10 cellular contexts compared by ENCODE assay signal in the genomic region with DNA sequence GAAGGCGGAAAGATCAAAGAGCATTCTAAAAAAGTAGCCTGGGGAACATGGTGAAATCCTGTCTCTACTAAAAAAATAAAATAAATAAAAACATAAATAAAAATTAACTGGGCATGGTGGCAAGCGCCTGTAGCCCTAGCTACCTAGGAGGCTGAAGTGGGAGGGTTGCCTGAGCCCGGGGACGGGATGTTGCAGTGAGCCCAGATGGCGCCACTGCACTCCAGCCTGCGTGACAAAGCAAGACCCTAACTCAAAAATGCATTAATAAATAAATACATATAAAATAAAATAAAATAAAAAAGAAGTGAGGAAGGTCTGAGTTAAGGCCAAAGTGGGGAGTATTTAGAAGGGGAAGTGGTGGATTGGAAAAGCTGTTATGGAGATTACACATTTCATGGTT. TPM values are rescaled to one million over a fixed set of nuclear protein-coding genes. Genes with fewer than 3 reads are reported as not detected.
DNase-seq lines count a peak whose midpoint lies in the region; ATAC-seq and TF ChIP-seq lines count a peak whose summit lies in the region.
"Had no signal": no experiment of that assay in that cellular context is flagged by ENCODE, and none has a peak within 500 bp of the region (broad histone marks: within the 10 kb centered on the region; RNA-seq: fewer than 3 reads in every experiment).

No MANE protein-coding gene starts in this region.

- H3K9me3 ChIP-seq in BLaER1: peaks cover 26% of the 10 kb centered on the region
- no peaks in the 10 kb centered on the region for H3K9me3 ChIP-seq in GM23248 (ENCODE audit: low read depth)
- H3K9me3 ChIP-seq in mucosa of descending colon: peaks cover 5% of the 10 kb centered on the region
- no peaks in the 10 kb centered on the region for H3K9me3 ChIP-seq in effector memory CD4-positive, alpha-beta T cell (ENCODE audit: control insufficient read depth, low read length)

- no peaks in the 10 kb centered on the region for H3K9me2 ChIP-seq in GM23248 (ENCODE audit: insufficient read depth)

- H2AFZ ChIP-seq in GM23248: peak overlapping the region; percentile 95

- POLR2A ChIA-PET in T-cell (lab: Charles Lee): interaction anchor here in 1 of 2 donors (1.1 kb wide), 1 partner anchor 133 kb away, joined by 3 read pairs; no protein-coding TSS in a partner anchor

- H3K9ac ChIP-seq in BLaER1 (no peak overlapping the region), GM23248 (peak overlapping the region; percentile 93; the same call in 1 of the 2 replicates)

- peaks cover 40% of the 10 kb centered on the region for H3K79me2 ChIP-seq in GM23248 (ENCODE audit: insufficient read depth)

- H3K36me3 Mint-ChIP-seq in T-cell: peaks cover 2% of the 10 kb centered on the region

- ATAC-seq in T-cell (replicated peaks in 1 of 4): no peak
- no peak for ATAC-seq in mucosa of descending colon
- ATAC-seq: left lobe of liver had no signal

- peak overlapping the region; percentile 97 to 98 (median 98) for H3K4me3 Mint-ChIP-seq in T-cell

- H3K27me3 ChIP-seq in BLaER1 (no peaks in the 10 kb centered on the region), GM23248 (replicated peaks; ENCODE audit: insufficient read depth) (no peaks in the 10 kb centered on the region)
- H3K27me3 ChIP-seq in effector memory CD4-positive, alpha-beta T cell (replicated peaks; ENCODE audit: control insufficient read depth, insufficient read depth, low read length, poor library complexity, severe bottlenecking): no peaks in the 10 kb centered on the region

- H3K4me3 ChIP-seq in BLaER1: no peak overlapping the region
- H3K4me3 ChIP-seq in GM23248: no peak overlapping the region; the same call in 1 of the 2 replicates
- no peak overlapping the region for H3K4me3 ChIP-seq in mucosa of descending colon
- H3K4me3 ChIP-seq in effector memory CD4-positive, alpha-beta T cell (ENCODE audit: insufficient read depth, low read depth, low read length, poor library complexity, severe bottlenecking): no peak overlapping the region

- 90 to 94% methylated on average over 6 of the region's 6 CpGs for WGBS in GM23248 (ENCODE audit: low coverage in 1 of 2, low lambda C conversion rate in 2 of 2, missing lambda C conversion rate in 2 of 2), 2 experiments

- peaks cover 14% of the 10 kb centered on the region for H3F3A ChIP-seq in GM23248 (ENCODE audit: insufficient read depth)

- H4K20me1 ChIP-seq in BLaER1 (peaks cover 22% of the 10 kb centered on the region), GM23248 (ENCODE audit: insufficient read depth) (no peaks in the 10 kb centered on the region)

- intact Hi-C loops in mucosa of descending colon (cut with DNase I, micrococcal nuclease): no loop called here
- intact Hi-C loops in cardiac septum (cut with DNase I): loop anchor here (5.0 kb wide), 1 partner anchor 145 kb away; the partner anchor contains the start of gene TANK

- DNase-seq in GM23248: no peak
- DNase-seq in T-cell: no peak
- DNase-seq in islet precursor cell: peak; percentile 59
- DNase-seq in GOT3 (lab: John Stamatoyannopoulos, UW): no peak
- no peak for DNase-seq in mucosa of descending colon
- no peak for DNase-seq in effector memory CD4-positive, alpha-beta T cell
- DNase-seq in cardiac septum (ENCODE audit: low spot score): no peak
- DNase-seq: activated CD4-positive, CD25-positive, alpha-beta regulatory T cell treated with anti-CD3 and anti-CD28 coated beads, Interleukin-2, amount 50 U/mL, for 72 hours had no signal

- no peak for TF ChIP-seq CTCF in mucosa of descending colon (IDR thresholded peaks at IDR 0.05)

- peaks cover 0 to 5% (median 0%) of the 10 kb centered on the region in 3 donors for H3K9me3 Mint-ChIP-seq in T-cell

- H3K4me2 ChIP-seq in BLaER1: peak overlapping the region; percentile 84
- peak overlapping the region; percentile 84 for H3K4me2 ChIP-seq in GM23248 (ENCODE audit: unreplicated experiment)

- H3K27ac Mint-ChIP-seq in T-cell: no peak overlapping the region

- H3K27me3 Mint-ChIP-seq in T-cell: peaks cover 3 to 6% of the 10 kb centered on the region in 2 donors

- CTCF ChIA-PET in T-cell (lab: Charles Lee): interaction anchor here in 1 of 2 donors (1.0 kb wide), 1 partner anchor 33 kb away, joined by 3 read pairs; no protein-coding TSS in a partner anchor

- in situ Hi-C loops in GM23248 (cut with MboI): no loop called here

- H3K27ac ChIP-seq in BLaER1 (no peak overlapping the region), GM23248 (no peak overlapping the region)
- no peak overlapping the region for H3K27ac ChIP-seq in effector memory CD4-positive, alpha-beta T cell (ENCODE audit: insufficient read depth, low read length, poor library complexity, severe bottlenecking)

- H3K36me3 ChIP-seq in BLaER1 (peaks cover 11% of the 10 kb centered on the region), GM23248 (ENCODE audit: low read depth) (no peaks in the 10 kb centered on the region), mucosa of descending colon (ENCODE audit: low read depth) (no peaks in the 10 kb centered on the region)
- H3K36me3 ChIP-seq in effector memory CD4-positive, alpha-beta T cell (ENCODE audit: control insufficient read depth, insufficient read depth, low read length): no peaks in the 10 kb centered on the region

- peaks cover 29 to 41% (median 36%) of the 10 kb centered on the region in 3 donors for H3K4me1 Mint-ChIP-seq in T-cell

- H3K4me1 ChIP-seq in BLaER1 (peaks cover 28% of the 10 kb centered on the region), GM23248 (ENCODE audit: insufficient read depth) (peaks cover 9% of the 10 kb centered on the region), mucosa of descending colon (ENCODE audit: low read depth) (peaks cover 10% of the 10 kb centered on the region)
- H3K4me1 ChIP-seq in effector memory CD4-positive, alpha-beta T cell (ENCODE audit: control insufficient read depth, insufficient read depth, low read length, poor library complexity, severe bottlenecking): peaks cover 6% of the 10 kb centered on the region

RNA-seq across cellular contexts. Expression of gene PSMD14, which starts 1.3 kb away (rescaled TPM):
- 94.4 and 104 TPM in 2 replicates for total RNA-seq in GM23248 (2014; rRNA removed; shearing (Covaris generic))
- 90.5 and 96.0 TPM in 2 replicates for polyA plus RNA-seq in GM23248 (2016; fragmentation: Nextera tagmentation; extraction: Ambion mirVana)
- total RNA-seq in T-cell (10 to 100 TPM; 18.7 to 24.9 (median 21.2) TPM), mucosa of descending colon (10 to 100 TPM; 25.0 to 37.8 (median 30.0) TPM), cardiac septum (46.0 TPM)
